ENCODE assay signal across 19 cellular contexts in the genomic region with DNA sequence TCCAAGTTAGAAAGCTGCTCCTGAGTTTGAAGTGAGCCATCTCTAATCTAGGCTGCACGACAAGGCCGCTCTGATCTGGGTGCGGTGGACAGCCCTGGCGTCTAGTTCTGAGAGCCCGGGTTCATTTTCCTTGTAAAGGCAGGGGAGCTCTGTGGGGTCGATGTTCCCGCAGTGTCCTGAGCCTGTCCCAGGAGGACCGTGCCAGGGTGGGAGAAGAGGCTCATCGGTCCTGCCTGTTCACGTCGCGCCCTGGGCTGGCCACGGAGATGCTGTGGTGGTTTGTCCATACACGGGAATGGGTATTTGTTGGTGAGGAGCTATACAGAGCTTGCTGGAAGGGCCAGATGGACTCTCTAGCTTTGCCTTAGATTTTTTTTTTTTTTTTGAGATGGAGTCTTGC. TPM values are rescaled to one million over a fixed set of nuclear protein-coding genes. Genes with fewer than 3 reads are reported as not detected.
DNase-seq lines count a peak whose midpoint lies in the region; ATAC-seq, FAIRE-seq and TF ChIP-seq lines count a peak whose summit lies in the region.
"Had no signal": no experiment of that assay in that cellular context is flagged by ENCODE, and none has a peak within 500 bp of the region (broad histone marks: within the 10 kb centered on the region; RNA-seq: fewer than 3 reads in every experiment).

No MANE protein-coding gene starts in this region.

- WGBS in heart left ventricle, 4 donors = 85 to 93% (median 91%) methylated on average over 11 to 14 of the region's 14 CpGs
- 83% methylated on average over 14 of the region's 14 CpGs; no CpG with 5 or more reads in 1 of the 2 experiments for WGBS in H1 (ENCODE audit: extremely low coverage in 1 of 2, insufficient coverage in 1 of 2, insufficient read length in 1 of 2, insufficient replicate concordance in 2 of 2, low coverage in 1 of 2, low lambda C conversion rate in 2 of 2, missing lambda C conversion rate in 1 of 2), 2 experiments
- WGBS in ovary, 3 donors = 86 to 88% (median 86%) methylated on average over 14 of the region's 14 CpGs

- H3K4me2 ChIP-seq in H1 (ENCODE audit: insufficient read depth in 1 of 2, low read depth in 2 of 2, low read length in 2 of 2) = no peak overlapping the region

- no peaks in the 10 kb centered on the region for H3K9me3 ChIP-seq in heart left ventricle
- H3K9me3 ChIP-seq in H1 (ENCODE audit: insufficient read depth in 2 of 2, low read depth in 1 of 2, low read length in 1 of 2) = no peaks in the 10 kb centered on the region
- H3K9me3 ChIP-seq in ovary = no peaks in the 10 kb centered on the region
- H3K9me3 ChIP-seq in uterus = no peaks in the 10 kb centered on the region

- ATAC-seq in Right ventricle myocardium superior (ENCODE audit: poor library complexity) = no peak
- no peak for ATAC-seq in heart left ventricle
- ATAC-seq in HG02588 (IDR thresholded peaks at IDR 0.05; ENCODE audit: unreplicated experiment) = no peak

- intact Hi-C loops in Right ventricle myocardium superior (cut with DNase I) (no loop called here), heart left ventricle (cut with DNase I) (loop anchor here in 4 of 10 donors (10.0 kb wide), 2 partner anchors 169 to 599 kb away; partner anchors contain the start of gene SLC22A23 (in 4 of the 4)), ovary (cut with DNase I) (loop anchor here in 1 of 4 donors (10.0 kb wide), 1 partner anchor 169 kb away; the partner anchor contains the start of gene SLC22A23), uterus (cut with DNase I; ENCODE audit: low total_unique reads) (loop anchor here (10.0 kb wide), 1 partner anchor 169 kb away; the partner anchor contains the start of gene SLC22A23)

- no peak overlapping the region for H2BK12ac ChIP-seq in H1 (ENCODE audit: low read depth, low read length)

- no peaks in the 10 kb centered on the region for H3K79me2 ChIP-seq in H1 (ENCODE audit: control insufficient read depth in 1 of 2, insufficient read depth in 2 of 2, low read length in 2 of 2)

- no peak overlapping the region for H3K9ac ChIP-seq in H1 (replicated peaks in 1 of 4; ENCODE audit: extremely low read depth in 1 of 4, low read depth in 3 of 4, low read length in 3 of 4)

- no peak overlapping the region for H3K18ac ChIP-seq in H1 (ENCODE audit: extremely low read depth, low read length)

- no peak overlapping the region for H4K91ac ChIP-seq in H1 (replicated peaks; ENCODE audit: insufficient read length, low read length)

- no peaks in the 10 kb centered on the region for H3K23me2 ChIP-seq in H1 (ENCODE audit: low read depth, low read length)

- DNase-seq in Right ventricle myocardium superior (peak; percentile 19), heart left ventricle (no peak), H1 (ENCODE audit: low read depth in 1 of 2, low spot score in 2 of 2) (no peak), ovary (peak in 3 of 5 donors; percentile 4 to 11 (median 6)), uterus (peak; percentile 6 to 14), midbrain (lab: John Stamatoyannopoulos, UW) (no peak), HuH-7.5 (ENCODE audit: low spot score) (no peak)
- DNase-seq: 8988T; Calu3; CD4-positive, alpha-beta memory T cell; H7; IMR-90; NCI-H1105 treated with DMSO at 0.1 percent for 48 hours; NCI-H1694 treated with DMSO at 0.1 percent for 48 hours; NCI-H2107; NCI-H345; NCI-H69 had no signal

- H3K23ac ChIP-seq in H1 (ENCODE audit: insufficient read length) = no peak overlapping the region

- no peak for TF ChIP-seq POLR2A in heart left ventricle (IDR thresholded peaks at IDR 0.05)
- TF ChIP-seq POLR2A in H1 (IDR thresholded peaks at IDR 0.05; ENCODE audit: control extremely low read depth in 1 of 2, low read depth in 2 of 2, low read length in 2 of 2) = no peak
- TF ChIP-seq POLR2A in ovary (IDR thresholded peaks at IDR 0.05) = no peak
- TF ChIP-seq POLR2A in uterus (IDR thresholded peaks at IDR 0.05) = no peak

- FAIRE-seq in H1 (lab: Jason Lieb, UNC) = no peak
- FAIRE-seq: GM19239 had no signal

- no peak overlapping the region for H3K14ac ChIP-seq in H1 (ENCODE audit: insufficient read length)

- no peak overlapping the region for H4K5ac ChIP-seq in H1 (ENCODE audit: insufficient read length, low read depth, low read length)

- H2BK120ac ChIP-seq in H1 (replicated peaks; ENCODE audit: low read depth, low read length) = no peak overlapping the region

- no peak for TF ChIP-seq RAD21 in H1 (IDR thresholded peaks at IDR 0.05 in 1 of 2, conservative IDR thresholded peaks at IDR 0.05 in 1 of 2; ENCODE audit: low read depth in 2 of 2, low read length in 2 of 2)

- no peak overlapping the region for H2BK15ac ChIP-seq in H1 (ENCODE audit: low read length)

- no peaks in the 10 kb centered on the region for H4K20me1 ChIP-seq in H1 (replicated peaks in 1 of 2; ENCODE audit: control insufficient read depth in 1 of 2, insufficient read depth in 2 of 2, low read length in 2 of 2)

- CTCF ChIA-PET in H1 (lab: Charles Lee; ENCODE audit: partially characterized antibody) = interaction anchor here (0.7 to 5.1 kb wide), 10 partner anchors 11 to 124 kb away, joined by 3 to 35 read pairs (median 4); no protein-coding TSS in a partner anchor

- TF ChIP-seq EP300 in H1 (IDR thresholded peaks at IDR 0.05; ENCODE audit: borderline replicate concordance in 1 of 2, low read depth in 2 of 2, low read length in 2 of 2) (no peak), ovary (IDR thresholded peaks at IDR 0.05) (no peak)

- H3K4me1 ChIP-seq in heart left ventricle (peaks cover 0 to 30% (median 17%) of the 10 kb centered on the region in 12 donors), H1 (replicated peaks in 1 of 4; ENCODE audit: control insufficient read depth in 3 of 4, insufficient read depth in 4 of 4, low read length in 3 of 4) (peaks cover 11 to 15% (median 15%) of the 10 kb centered on the region in 4 experiments), ovary (ENCODE audit: insufficient read depth) (no peaks in the 10 kb centered on the region), uterus (peaks cover 3 to 4% of the 10 kb centered on the region in 2 donors)

- H3K36me3 ChIP-seq in heart left ventricle (peaks cover 0 to 6% (median 0%) of the 10 kb centered on the region in 9 donors), H1 (ENCODE audit: control insufficient read depth in 2 of 4, insufficient read depth in 4 of 4, low read length in 3 of 4) (peaks cover 0 to 8% (median 2%) of the 10 kb centered on the region in 4 experiments; a peak in 2 of 8 replicates), ovary (no peaks in the 10 kb centered on the region), uterus (no peaks in the 10 kb centered on the region)

- no peak overlapping the region for H3K56ac ChIP-seq in H1 (replicated peaks; ENCODE audit: insufficient read length, low read depth, low read length)

- no peak overlapping the region for H2AK5ac ChIP-seq in H1 (ENCODE audit: low read depth, low read length)

- POLR2A ChIA-PET in H1 (lab: Charles Lee; ENCODE audit: partially characterized antibody) = interaction anchor here (0.6 kb wide), 1 partner anchor 610 kb away, joined by 3 read pairs; no protein-coding TSS in a partner anchor

- H3K27me3 ChIP-seq in heart left ventricle = no peaks in the 10 kb centered on the region
- H3K27me3 ChIP-seq in H1 (replicated peaks in 1 of 4; ENCODE audit: control insufficient read depth in 3 of 4, extremely low read depth in 1 of 4, insufficient read depth in 3 of 4, low read length in 3 of 4) = no peaks in the 10 kb centered on the region
- no peaks in the 10 kb centered on the region for H3K27me3 ChIP-seq in ovary
- H3K27me3 ChIP-seq in uterus = no peaks in the 10 kb centered on the region

- H3K4me3 ChIP-seq in heart left ventricle (no peak overlapping the region), H1 (ENCODE audit: extremely low read depth in 1 of 4, insufficient read depth in 2 of 4, low read depth in 3 of 4, low read length in 4 of 4) (no peak overlapping the region), ovary (no peak overlapping the region), uterus (no peak overlapping the region)

- H3K4ac ChIP-seq in H1 (replicated peaks; ENCODE audit: insufficient read length, low read depth, low read length) = no peak overlapping the region

- no peak overlapping the region for H3K27ac ChIP-seq in heart left ventricle
- no peak overlapping the region for H3K27ac ChIP-seq in H1 (ENCODE audit: low read depth, low read length)
- H3K27ac ChIP-seq in ovary = no peak overlapping the region
- no peak overlapping the region for H3K27ac ChIP-seq in uterus

- no peak overlapping the region for H2AFZ ChIP-seq in H1 (ENCODE audit: low read length)

- peak overlapping the region; percentile 24; the same call in 1 of the 2 replicates for H2BK5ac ChIP-seq in H1 (ENCODE audit: low read depth, low read length)

- H2BK20ac ChIP-seq in H1 (ENCODE audit: low read length) = no peak overlapping the region

- H3K79me1 ChIP-seq in H1 (ENCODE audit: low read depth, low read length) = no peaks in the 10 kb centered on the region

- TF ChIP-seq CTCF in heart left ventricle (IDR thresholded peaks at IDR 0.05) (no peak), H1 (IDR thresholded peaks at IDR 0.05; ENCODE audit: control extremely low read depth in 1 of 3, insufficient read depth in 1 of 3, low read depth in 1 of 3, low read length in 3 of 3) (no peak), ovary (IDR thresholded peaks at IDR 0.05) (no peak), uterus (IDR thresholded peaks at IDR 0.05) (no peak)

- H4K8ac ChIP-seq in H1 (ENCODE audit: extremely low read depth, insufficient read depth, low read length) = peak overlapping the region; percentile 36

RNA-seq across cellular contexts. Expression of gene PSMG4, which starts 27.0 kb away (rescaled TPM):
- total RNA-seq in Right ventricle myocardium superior = 8.9 TPM
- 10 to 100 TPM in 4 of 9 donors, 1 to 10 TPM in 5; 6.2 to 12.6 (median 9.7) TPM for total RNA-seq in heart left ventricle
- 10 to 100 TPM in 1 of 2 donors, 1 to 10 TPM in 1; 8.7 to 21.7 TPM for polyA plus RNA-seq in heart left ventricle
- total RNA-seq in H1 (2021; fragmentation: NEBNext Ultra II Directional; extraction: Animal tissue kit (Norgen Biotek cat#: 25700)) = 40.6 and 45.6 TPM in 2 replicates
- 113 and 127 TPM in 2 replicates for polyA plus RNA-seq in H1 (2011; rRNA removed)
- 91.5 TPM for polyA plus RNA-seq in H1 (2011; cell fraction: cytosol; rRNA removed)
- polyA plus RNA-seq in H1 (2011; cell fraction: nucleus; rRNA removed) = 70.8 TPM
- polyA plus RNA-seq in H1 (2012, experiment 1 of 2) = 29.6 to 57.7 TPM (median 54.4 TPM) in 4 replicates
- 47.1 TPM for polyA plus RNA-seq in H1 (2012, experiment 2 of 2)
- polyA plus RNA-seq in H1 (2013, experiment 1 of 2) = 52.3 TPM
- 56.2 TPM for polyA plus RNA-seq in H1 (2013, experiment 2 of 2)
- polyA minus RNA-seq in H1 (2011; rRNA and poly(A)+ RNA removed) = 21.4 and 30.4 TPM in 2 replicates
- 15.4 TPM for polyA minus RNA-seq in H1 (2011; cell fraction: cytosol; rRNA and poly(A)+ RNA removed)
- polyA minus RNA-seq in H1 (2011; cell fraction: nucleus; rRNA and poly(A)+ RNA removed) = 39.9 TPM
- 10 to 100 TPM; 13.9 to 24.3 (median 22.7) TPM for total RNA-seq in ovary
- polyA plus RNA-seq in ovary = 10 to 100 TPM in 1 of 2 donors, 1 to 10 TPM in 1; 8.5 to 34.8 TPM
- total RNA-seq in uterus = 10 to 100 TPM; 13.1 to 49.4 (median 28.0) TPM

RNA-seq across cellular contexts. Expression of gene TUBB2B, which starts 58.3 kb away (rescaled TPM):
- total RNA-seq in Right ventricle myocardium superior (1.3 TPM), heart left ventricle (1 to 10 TPM in 8 of 9 donors, under 1 TPM in 1; 0.90 to 3.4 (median 1.5) TPM), ovary (1 to 10 TPM in 5 of 7 donors, under 1 TPM in 2; 0.73 to 3.6 (median 1.7) TPM), uterus (10 to 100 TPM in 1 of 4 donors, 1 to 10 TPM in 1, under 1 TPM in 1, not detected in 1; 0.26 to 80.7 (median 4.3) TPM)
- polyA plus RNA-seq in heart left ventricle (1 to 10 TPM; 1.1 to 2.8 TPM), H1 (2011; rRNA removed) (722 and 951 TPM in 2 replicates), ovary (under 1 TPM; 0.67 to 0.81 TPM)
- total RNA-seq in H1 (2021; fragmentation: NEBNext Ultra II Directional; extraction: Animal tissue kit (Norgen Biotek cat#: 25700)) = 599 and 612 TPM in 2 replicates
- 899 TPM for polyA plus RNA-seq in H1 (2011; cell fraction: cytosol; rRNA removed)
- polyA plus RNA-seq in H1 (2011; cell fraction: nucleus; rRNA removed) = 619 TPM
- 543 to 843 TPM (median 779 TPM) in 4 replicates for polyA plus RNA-seq in H1 (2012, experiment 1 of 2)
- 645 TPM for polyA plus RNA-seq in H1 (2012, experiment 2 of 2)
- 579 TPM for polyA plus RNA-seq in H1 (2013, experiment 1 of 2)
- 581 TPM for polyA plus RNA-seq in H1 (2013, experiment 2 of 2)
- polyA minus RNA-seq in H1 (2011; rRNA and poly(A)+ RNA removed) = 449 and 484 TPM in 2 replicates
- polyA minus RNA-seq in H1 (2011; cell fraction: cytosol; rRNA and poly(A)+ RNA removed) = 482 TPM
- 267 TPM for polyA minus RNA-seq in H1 (2011; cell fraction: nucleus; rRNA and poly(A)+ RNA removed)
- total RNA-seq: CD4-positive, alpha-beta memory T cell had no signal

Comparison
In these comparisons a context has a peak if more than half of its experiments do, and no peak if none do; other contexts are left out.
1. DNase-seq: peak in Right ventricle myocardium superior (single experiment), ovary (3 of 5) and uterus (2 of 2); none in heart left ventricle (0 of 5), H1 (0 of 2), midbrain (single experiment) and HuH-7.5 (single experiment).